In the genomic region with DNA sequence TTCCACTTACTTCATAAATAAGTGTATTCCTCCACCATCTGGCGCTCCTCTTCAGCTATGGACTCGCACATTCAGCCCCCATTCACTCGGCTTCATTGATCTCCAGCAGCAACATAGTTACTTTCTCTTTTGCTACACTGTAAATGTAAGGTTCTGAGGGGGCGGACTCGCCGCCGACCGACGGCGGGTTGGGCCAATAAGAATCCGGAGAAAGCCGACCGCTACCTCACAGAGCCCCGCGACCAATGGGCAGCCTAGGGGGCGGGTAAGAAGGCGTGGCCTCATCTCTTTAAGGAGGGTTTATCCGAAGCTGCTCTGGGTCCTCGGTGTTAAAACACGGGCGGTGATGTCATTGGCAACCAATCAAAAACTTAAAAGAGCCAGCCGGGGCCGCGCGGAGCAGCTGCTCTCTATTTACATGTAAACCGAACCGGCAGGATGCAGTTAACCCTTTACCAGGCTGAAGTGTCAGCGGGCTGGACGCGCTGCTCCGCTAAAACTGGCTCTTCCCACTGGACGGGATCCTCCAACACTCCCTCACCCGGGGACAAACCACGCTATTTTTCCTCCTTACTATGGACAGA, we compare ENCODE assay signal across 1 cellular context.
TF ChIP-seq lines count a peak whose summit lies in the region.

A gene (minus strand): TSS at position 119 of the 584 bp plus-strand sequence. CDS start 2,345 bp downstream, outside the sequence.

TF ChIP-seq in A549, 52 proteins besides CTCF, POLR2A, EP300 and RAD21 (continued from another document):
- TF ChIP-seq MYC (IDR thresholded peaks at IDR 0.05; ENCODE audit: borderline replicate concordance, low read length): 0 out of 2 replicates have a peak, but pooled peaks have one; percentile 18
TF ChIP-seq in A549: peak in this region for 7.
